19 cellular contexts compared by ENCODE assay signal in genomic region chr2:62641410-62641843, GRCh38.
DNase-seq lines count a peak whose midpoint lies in the region; ATAC-seq and TF ChIP-seq lines count a peak whose summit lies in the region.
"Had no signal": no experiment of that assay in that cellular context is flagged by ENCODE, and none has a peak within 500 bp of the region (broad histone marks: within the 10 kb centered on the region; RNA-seq: fewer than 3 reads in every experiment).

No MANE protein-coding gene starts in this region.

- H3K27me3 ChIP-seq in ACC112 (ENCODE audit: insufficient read depth, low read length) (no peaks in the 10 kb centered on the region), Loucy (ENCODE audit: insufficient read depth, low read length, poor library complexity, severe bottlenecking) (no peaks in the 10 kb centered on the region)

- H3K36me3 ChIP-seq in ACC112 (ENCODE audit: insufficient read depth, low read length): no peaks in the 10 kb centered on the region
- no peaks in the 10 kb centered on the region for H3K36me3 ChIP-seq in Loucy (ENCODE audit: insufficient read depth, low read length)

- H3K27ac Mint-ChIP-seq in nephron: peak overlapping the region; percentile 59 to 96 (median 93)
- H3K27ac Mint-ChIP-seq: CD4-positive, alpha-beta memory T cell; endodermal cell; naive B cell; stimulated activated naive CD8-positive, alpha-beta T cell treated with anti-CD3 and anti-CD28 coated beads, Interleukin-15, amount 100 ng/mL, for 72 hours; T-helper 2 cell treated with Interferon-gamma antibody and Interleukin-4, amounts not matched to agents 5 μg/mL and 100 μg/mL, for 36 hours had no signal

- H3K4me1 Mint-ChIP-seq in nephron: peaks cover 19% of the 10 kb centered on the region
- H3K4me1 Mint-ChIP-seq: naive B cell; stimulated activated naive CD8-positive, alpha-beta T cell treated with anti-CD3 and anti-CD28 coated beads, Interleukin-15, amount 100 ng/mL, for 72 hours had no signal

- TF ChIP-seq CTCF in Loucy (conservative IDR thresholded peaks at IDR 0.05; ENCODE audit: low read length) (no peak), nephron (IDR thresholded peaks at IDR 0.05; ENCODE audit: unreplicated experiment in 3 of 3) (no peak)

- H3K4me3 Mint-ChIP-seq in nephron: peak overlapping the region in 1 of 3 experiments; percentile 1
- H3K4me3 Mint-ChIP-seq: CD4-positive, alpha-beta memory T cell; endodermal cell; naive B cell; stimulated activated naive CD8-positive, alpha-beta T cell treated with anti-CD3 and anti-CD28 coated beads, Interleukin-15, amount 100 ng/mL, for 72 hours; T-helper 2 cell treated with Interferon-gamma antibody and Interleukin-4, amounts not matched to agents 5 μg/mL and 100 μg/mL, for 36 hours had no signal

- no peak overlapping the region for H3K27ac ChIP-seq in ACC112 (ENCODE audit: low read depth, low read length)

- DNase-seq in fibroblast of gingiva (ENCODE audit: low read depth): peak; percentile 23
- no peak for DNase-seq in SKM-1 treated with dmso at 0.1 percent for 144 hours (lab: John Stamatoyannopoulos, UW; ENCODE audit: unreplicated experiment)
- DNase-seq in NCI-H128 (lab: John Stamatoyannopoulos, UW; ENCODE audit: unreplicated experiment): no peak
- DNase-seq in COLO668 (lab: John Stamatoyannopoulos, UW; ENCODE audit: unreplicated experiment): no peak
- DNase-seq: activated gamma-delta T cell treated with Interleukin-2 at 50 U/mL for 16 hours; aorta; CD4-positive, alpha-beta memory T cell; endodermal cell; naive B cell; NCI-H2029; NCI-H510A treated with DMSO at 0.1 percent for 48 hours; SHP77 treated with DMSO at 0.1 percent for 48 hours; stimulated activated naive CD8-positive, alpha-beta T cell treated with anti-CD3 and anti-CD28 coated beads, Interleukin-15, amount 100 ng/mL, for 72 hours had no signal

- no peaks in the 10 kb centered on the region for H3K27me3 Mint-ChIP-seq in nephron (ENCODE audit: low read depth)
- H3K27me3 Mint-ChIP-seq: stimulated activated naive CD8-positive, alpha-beta T cell treated with anti-CD3 and anti-CD28 coated beads, Interleukin-15, amount 100 ng/mL, for 72 hours had no signal

- no peak overlapping the region for H3K9ac ChIP-seq in Loucy (ENCODE audit: low read depth, low read length, poor library complexity, severe bottlenecking)

- H3F3A ChIP-seq in Loucy (ENCODE audit: low read depth): no peaks in the 10 kb centered on the region

- ATAC-seq in HG02852 (IDR thresholded peaks at IDR 0.05; ENCODE audit: unreplicated experiment): no peak
- ATAC-seq: activated CD4-positive, CD25-positive, alpha-beta regulatory T cell treated with anti-CD3 and anti-CD28 coated beads, Interleukin-2, amount 50 U/mL, for 24 hours; stimulated activated naive CD8-positive, alpha-beta T cell treated with anti-CD3 and anti-CD28 coated beads, Interleukin-15, amount 100 ng/mL, for 72 hours had no signal

- H3K79me2 ChIP-seq in ACC112 (ENCODE audit: control insufficient read depth, insufficient read depth, low read length, unreplicated experiment): no peaks in the 10 kb centered on the region
- H3K79me2 ChIP-seq in Loucy (ENCODE audit: insufficient read depth, low read length): no peaks in the 10 kb centered on the region

- H3K9me3 Mint-ChIP-seq in nephron: peaks cover 24% of the 10 kb centered on the region

- H3K4me2 ChIP-seq in Loucy (ENCODE audit: low read depth, low read length, poor library complexity, severe bottlenecking): peak overlapping the region; percentile 1

- H3K9me3 ChIP-seq in Loucy (ENCODE audit: insufficient read depth, low read depth, low read length): no peaks in the 10 kb centered on the region

- H3K4me1 ChIP-seq in ACC112 (ENCODE audit: control insufficient read depth, insufficient read depth, low read length, unreplicated experiment) (peaks cover 6% of the 10 kb centered on the region), Loucy (ENCODE audit: insufficient read depth, low read length, poor library complexity, severe bottlenecking) (peaks cover 11% of the 10 kb centered on the region)

- no peak overlapping the region for H3K4me3 ChIP-seq in ACC112 (ENCODE audit: low read depth, low read length)
- H3K4me3 ChIP-seq in Loucy (ENCODE audit: low read length, poor library complexity, severe bottlenecking): no peak overlapping the region

- no peaks in the 10 kb centered on the region for H4K20me1 ChIP-seq in Loucy (ENCODE audit: insufficient read depth, low read length, poor library complexity, severe bottlenecking)

- H3K36me3 Mint-ChIP-seq in nephron (ENCODE audit: low read depth): no peaks in the 10 kb centered on the region
- H3K36me3 Mint-ChIP-seq: CD4-positive, alpha-beta memory T cell; naive B cell had no signal

- no peaks in the 10 kb centered on the region for H3K9me2 ChIP-seq in Loucy (replicated peaks; ENCODE audit: low read depth, low read length)

- H2AFZ ChIP-seq in ACC112 (ENCODE audit: low read length, unreplicated experiment) (peak overlapping the region; percentile 51), Loucy (ENCODE audit: low read length) (no peak overlapping the region)
